In genomic region chr11:65786008-65786785, GRCh38 we compare ENCODE assay signal across 8 cellular contexts. TPM values are rescaled to one million over a fixed set of nuclear protein-coding genes. Genes with fewer than 3 reads are reported as not detected.
A peak's percentile ranks its signal among the peaks of the same experiment; 100 is the strongest.
DNase-seq lines count a peak whose midpoint lies in the region; ATAC-seq and TF ChIP-seq lines count a peak whose summit lies in the region.

No MANE protein-coding gene starts in this region.

- H3K9me3 ChIP-seq in spleen: no peaks in the 10 kb centered on the region

- peaks cover 21% of the 10 kb centered on the region for H3K4me1 Mint-ChIP-seq in activated CD4-positive, alpha-beta memory T cell treated with anti-CD3 and anti-CD28 coated beads for 36 hours (ENCODE audit: low read depth)
- peaks cover 43% of the 10 kb centered on the region for H3K4me1 Mint-ChIP-seq in activated CD4-positive, alpha-beta memory T cell treated with anti-CD3 and anti-CD28 coated beads, Interleukin-2, amount 10 ng/mL, durations not matched to agents 7 days and 5 days
- H3K4me1 Mint-ChIP-seq in activated T-helper 17 cell treated with anti-CD3 and anti-CD28 coated beads, Interleukin-2, amount 50 U/mL, for 72 hours: peaks cover 15% of the 10 kb centered on the region
- peaks cover 12 to 20% of the 10 kb centered on the region in 2 donors for H3K4me1 Mint-ChIP-seq in immature natural killer cell

- POLR2A ChIA-PET in activated CD4-positive, alpha-beta memory T cell treated with anti-CD3 and anti-CD28 coated beads for 36 hours (lab: Charles Lee): no interaction called here
- POLR2A ChIA-PET in activated CD4-positive, alpha-beta memory T cell treated with anti-CD3 and anti-CD28 coated beads, Interleukin-2, amount 10 ng/mL, durations not matched to agents 7 days and 5 days (lab: Charles Lee): no interaction called here

- TF ChIP-seq CTCF in spleen (IDR thresholded peaks at IDR 0.05 in 8 of 11, conservative IDR thresholded peaks at IDR 0.05 in 3 of 11): peak in 1 of 11 experiments; percentile 7

- H3K27me3 Mint-ChIP-seq in activated CD4-positive, alpha-beta memory T cell treated with anti-CD3 and anti-CD28 coated beads for 36 hours: peaks cover 38% of the 10 kb centered on the region
- H3K27me3 Mint-ChIP-seq in activated CD4-positive, alpha-beta memory T cell treated with anti-CD3 and anti-CD28 coated beads, Interleukin-2, amount 10 ng/mL, durations not matched to agents 7 days and 5 days: peaks cover 56% of the 10 kb centered on the region
- H3K27me3 Mint-ChIP-seq in activated T-helper 17 cell treated with anti-CD3 and anti-CD28 coated beads, Interleukin-2, amount 50 U/mL, for 72 hours: peaks cover 17% of the 10 kb centered on the region
- peaks cover 15 to 30% (median 22%) of the 10 kb centered on the region in 3 donors for H3K27me3 Mint-ChIP-seq in immature natural killer cell (ENCODE audit: low read depth in 3 of 3)

- TF ChIP-seq POLR2A in spleen (IDR thresholded peaks at IDR 0.05): no peak

- no peaks in the 10 kb centered on the region for H3K9me3 Mint-ChIP-seq in activated CD4-positive, alpha-beta memory T cell treated with anti-CD3 and anti-CD28 coated beads for 36 hours
- H3K9me3 Mint-ChIP-seq in activated CD4-positive, alpha-beta memory T cell treated with anti-CD3 and anti-CD28 coated beads, Interleukin-2, amount 10 ng/mL, durations not matched to agents 7 days and 5 days: no peaks in the 10 kb centered on the region
- no peaks in the 10 kb centered on the region for H3K9me3 Mint-ChIP-seq in activated T-helper 17 cell treated with anti-CD3 and anti-CD28 coated beads, Interleukin-2, amount 50 U/mL, for 72 hours
- H3K9me3 Mint-ChIP-seq in immature natural killer cell: peaks cover 0 to 2% (median 0%) of the 10 kb centered on the region in 6 donors

- H3K27ac ChIP-seq in spleen: no peak overlapping the region

- peak; percentile 20 for DNase-seq in activated CD4-positive, alpha-beta memory T cell treated with anti-CD3 and anti-CD28 coated beads for 36 hours
- DNase-seq in activated CD4-positive, alpha-beta memory T cell treated with anti-CD3 and anti-CD28 coated beads, Interleukin-2, amount 10 ng/mL, durations not matched to agents 7 days and 5 days: no peak
- DNase-seq in immature natural killer cell (peak in 2 of 3 donors; percentile 14 to 18), spleen (no peak)

- H3K4me3 Mint-ChIP-seq in activated CD4-positive, alpha-beta memory T cell treated with anti-CD3 and anti-CD28 coated beads for 36 hours: no peak overlapping the region
- no peak overlapping the region for H3K4me3 Mint-ChIP-seq in activated CD4-positive, alpha-beta memory T cell treated with anti-CD3 and anti-CD28 coated beads, Interleukin-2, amount 10 ng/mL, durations not matched to agents 7 days and 5 days
- peak overlapping the region; percentile 64 for H3K4me3 Mint-ChIP-seq in activated T-helper 17 cell treated with anti-CD3 and anti-CD28 coated beads, Interleukin-2, amount 50 U/mL, for 72 hours
- peak overlapping the region; percentile 18 to 76 (median 70) for H3K4me3 Mint-ChIP-seq in immature natural killer cell

- H3K27ac Mint-ChIP-seq in activated CD4-positive, alpha-beta memory T cell treated with anti-CD3 and anti-CD28 coated beads for 36 hours: no peak overlapping the region
- no peak overlapping the region for H3K27ac Mint-ChIP-seq in activated CD4-positive, alpha-beta memory T cell treated with anti-CD3 and anti-CD28 coated beads, Interleukin-2, amount 10 ng/mL, durations not matched to agents 7 days and 5 days
- no peak overlapping the region for H3K27ac Mint-ChIP-seq in activated T-helper 17 cell treated with anti-CD3 and anti-CD28 coated beads, Interleukin-2, amount 50 U/mL, for 72 hours
- no peak overlapping the region for H3K27ac Mint-ChIP-seq in immature natural killer cell

- peaks cover 15 to 56% (median 37%) of the 10 kb centered on the region in 6 donors for H3K4me1 ChIP-seq in spleen

- intact Hi-C loops in activated CD4-positive, alpha-beta memory T cell treated with anti-CD3 and anti-CD28 coated beads for 36 hours (cut with micrococcal nuclease): no loop called here
- intact Hi-C loops in spleen (cut with DNase I; ENCODE audit: low total_unique reads): no loop called here

- H3K27me3 ChIP-seq in spleen (replicated peaks in 1 of 7): peaks cover 11 to 65% (median 42%) of the 10 kb centered on the region in 7 donors

- CTCF ChIA-PET in activated CD4-positive, alpha-beta memory T cell treated with anti-CD3 and anti-CD28 coated beads for 36 hours (lab: Charles Lee): no interaction called here
- CTCF ChIA-PET in activated CD4-positive, alpha-beta memory T cell treated with anti-CD3 and anti-CD28 coated beads, Interleukin-2, amount 10 ng/mL, durations not matched to agents 7 days and 5 days (lab: Charles Lee): no interaction called here

- WGBS in spleen, 5 donors: 11 to 50% (median 15%) methylated on average over 15 to 74 of the region's 74 CpGs

- H3K4me3 ChIP-seq in spleen: peak overlapping the region in 7 of 8 donors; percentile 27 to 66 (median 34)

- H3K36me3 Mint-ChIP-seq in activated CD4-positive, alpha-beta memory T cell treated with anti-CD3 and anti-CD28 coated beads for 36 hours: no peaks in the 10 kb centered on the region
- H3K36me3 Mint-ChIP-seq in activated CD4-positive, alpha-beta memory T cell treated with anti-CD3 and anti-CD28 coated beads, Interleukin-2, amount 10 ng/mL, durations not matched to agents 7 days and 5 days (ENCODE audit: low read depth): peaks cover 2% of the 10 kb centered on the region
- peaks cover 10% of the 10 kb centered on the region for H3K36me3 Mint-ChIP-seq in activated T-helper 17 cell treated with anti-CD3 and anti-CD28 coated beads, Interleukin-2, amount 50 U/mL, for 72 hours (ENCODE audit: low read depth)
- no peaks in the 10 kb centered on the region for H3K36me3 Mint-ChIP-seq in immature natural killer cell

- H3K36me3 ChIP-seq in spleen: no peaks in the 10 kb centered on the region

- peak; percentile 18 for ATAC-seq in activated T-helper 17 cell treated with anti-CD3 and anti-CD28 coated beads, Interleukin-2, amount 50 U/mL, for 72 hours (replicated peaks)
- ATAC-seq in GM18519 (IDR thresholded peaks at IDR 0.05; ENCODE audit: low FRiP score, unreplicated experiment): no peak
- no peak for ATAC-seq in GM21423 (IDR thresholded peaks at IDR 0.05; ENCODE audit: unreplicated experiment)
- ATAC-seq in HG02981 (IDR thresholded peaks at IDR 0.05; ENCODE audit: unreplicated experiment): no peak

RNA-seq across cellular contexts. Expression of gene OVOL1, which starts 0.7 kb away (rescaled TPM):
- total RNA-seq in activated CD4-positive, alpha-beta memory T cell treated with anti-CD3 and anti-CD28 coated beads for 36 hours: not detected
- not detected for total RNA-seq in activated CD4-positive, alpha-beta memory T cell treated with anti-CD3 and anti-CD28 coated beads, Interleukin-2, amount 10 ng/mL, durations not matched to agents 7 days and 5 days
- total RNA-seq in activated T-helper 17 cell treated with anti-CD3 and anti-CD28 coated beads, Interleukin-2, amount 50 U/mL, for 72 hours: under 1 TPM in 1 of 2 donors, not detected in 1; 0.98 TPM
- polyA plus RNA-seq in immature natural killer cell (not detected), spleen (under 1 TPM in 2 of 3 donors, not detected in 1; 0.03 to 0.06 TPM)
- under 1 TPM in 2 of 7 donors, not detected in 5; 0.14 to 0.47 TPM for total RNA-seq in spleen

RNA-seq across cellular contexts. Expression of gene AP5B1, which starts 5.4 kb away (rescaled TPM):
- 10 to 100 TPM; 13.6 to 14.5 TPM for total RNA-seq in activated CD4-positive, alpha-beta memory T cell treated with anti-CD3 and anti-CD28 coated beads for 36 hours
- 10 to 100 TPM; 21.2 to 21.5 TPM for total RNA-seq in activated CD4-positive, alpha-beta memory T cell treated with anti-CD3 and anti-CD28 coated beads, Interleukin-2, amount 10 ng/mL, durations not matched to agents 7 days and 5 days
- 10 to 100 TPM; 17.2 to 21.9 TPM for total RNA-seq in activated T-helper 17 cell treated with anti-CD3 and anti-CD28 coated beads, Interleukin-2, amount 50 U/mL, for 72 hours
- polyA plus RNA-seq in immature natural killer cell: 10 to 100 TPM in 1 of 3 donors, 1 to 10 TPM in 2; 7.6 to 20.8 (median 8.2) TPM
- total RNA-seq in spleen: 10 to 100 TPM; 28.9 to 58.9 (median 33.1) TPM
- 10 to 100 TPM in 1 of 3 donors, 1 to 10 TPM in 2; 2.8 to 12.6 (median 3.3) TPM for polyA plus RNA-seq in spleen

RNA-seq across cellular contexts. Expression of gene SNX32, which starts 47.6 kb away (rescaled TPM):
- 1 to 10 TPM; 2.0 to 2.7 TPM for total RNA-seq in activated CD4-positive, alpha-beta memory T cell treated with anti-CD3 and anti-CD28 coated beads for 36 hours
- 1 to 10 TPM in 1 of 2 experiments, under 1 TPM in 1; 0.83 to 1.6 TPM for total RNA-seq in activated CD4-positive, alpha-beta memory T cell treated with anti-CD3 and anti-CD28 coated beads, Interleukin-2, amount 10 ng/mL, durations not matched to agents 7 days and 5 days
- total RNA-seq in activated T-helper 17 cell treated with anti-CD3 and anti-CD28 coated beads, Interleukin-2, amount 50 U/mL, for 72 hours: 1 to 10 TPM; 1.6 to 6.6 TPM
- 1 to 10 TPM in 2 of 3 donors, under 1 TPM in 1; 0.30 to 1.7 (median 1.6) TPM for polyA plus RNA-seq in immature natural killer cell
- 1 to 10 TPM in 2 of 7 donors, under 1 TPM in 3, not detected in 2; 0.22 to 1.2 (median 0.77) TPM for total RNA-seq in spleen
- polyA plus RNA-seq in spleen: 1 to 10 TPM in 1 of 3 donors, under 1 TPM in 2; 0.45 to 1.5 (median 0.89) TPM

Comparison
In these comparisons a context has a peak if more than half of its experiments do, and no peak if none do; other contexts are left out.
1. DNase-seq: peak in activated CD4-positive, alpha-beta memory T cell treated with anti-CD3 and anti-CD28 coated beads for 36 hours (single experiment) and immature natural killer cell (2 of 3); none in activated CD4-positive, alpha-beta memory T cell treated with anti-CD3 and anti-CD28 coated beads, Interleukin-2, amount 10 ng/mL, durations not matched to agents 7 days and 5 days (single experiment) and spleen (single experiment).
2. H3K4me3 Mint-ChIP-seq: peak in activated T-helper 17 cell treated with anti-CD3 and anti-CD28 coated beads, Interleukin-2, amount 50 U/mL, for 72 hours (single experiment) and immature natural killer cell (5 of 5); none in activated CD4-positive, alpha-beta memory T cell treated with anti-CD3 and anti-CD28 coated beads for 36 hours (single experiment) and activated CD4-positive, alpha-beta memory T cell treated with anti-CD3 and anti-CD28 coated beads, Interleukin-2, amount 10 ng/mL, durations not matched to agents 7 days and 5 days (single experiment).